In the genomic region with DNA sequence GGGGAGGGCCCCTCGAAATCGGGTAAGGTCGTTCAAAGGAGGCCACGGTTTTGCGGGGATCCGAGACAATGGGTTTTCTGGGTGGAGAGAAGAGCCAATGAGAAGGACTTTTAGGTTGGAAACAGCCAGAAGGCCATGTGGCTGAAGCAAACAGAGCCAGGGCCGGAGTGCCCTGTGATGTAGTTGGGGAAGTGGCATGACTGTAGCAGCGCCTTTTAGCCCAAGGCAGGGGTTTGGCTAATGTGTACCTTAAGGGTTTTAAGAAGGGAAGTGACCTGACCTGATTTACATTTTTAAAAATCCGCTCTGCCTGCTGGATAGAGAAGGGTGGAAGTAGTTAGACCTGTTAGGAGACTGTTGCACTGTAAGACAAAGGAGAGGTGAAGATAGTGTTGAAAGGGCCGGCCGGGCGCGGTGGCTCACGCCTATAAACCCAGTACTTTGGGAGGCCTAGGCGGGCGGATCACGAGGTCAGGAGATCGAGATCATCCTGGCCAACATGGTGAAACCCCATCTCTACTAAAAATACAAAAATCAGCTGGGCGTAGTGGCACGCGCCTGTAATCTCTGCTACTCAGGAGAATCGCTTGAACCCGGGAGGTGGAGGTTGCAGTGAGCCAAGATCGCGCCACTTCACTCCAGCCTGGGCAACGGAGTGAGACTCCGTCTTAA, we compare ENCODE assay signal across 8 cellular contexts. TPM values are rescaled to one million over a fixed set of nuclear protein-coding genes. Genes with fewer than 3 reads are reported as not detected.
DNase-seq lines count a peak whose midpoint lies in the region; ATAC-seq and TF ChIP-seq lines count a peak whose summit lies in the region.

No MANE protein-coding gene starts in this region.

- no peak for TF ChIP-seq CTCF in brain microvascular endothelial cell (IDR thresholded peaks at IDR 0.05; ENCODE audit: low read depth, low read length, missing control alignments)

- H3K4me3 ChIP-seq in brain microvascular endothelial cell (ENCODE audit: low read depth, low read length) (peak overlapping the region; percentile 92), iPS-18a (ENCODE audit: low read length) (peak overlapping the region; percentile 91)

- H3K27me3 ChIP-seq in brain microvascular endothelial cell (replicated peaks) (no peaks in the 10 kb centered on the region), iPS-18a (ENCODE audit: control insufficient read depth, insufficient read depth, low read length) (no peaks in the 10 kb centered on the region)

- H3K4me1 ChIP-seq in iPS-18a (ENCODE audit: control insufficient read depth, low read depth, low read length) = peaks cover 7% of the 10 kb centered on the region

- intact Hi-C loops in sciatic nerve (cut with DNase I) = loop anchor here (2.0 kb wide), 1 partner anchor 49 kb away; no protein-coding TSS in a partner anchor

- in situ Hi-C loops in brain microvascular endothelial cell (cut with HindIII; ENCODE audit: low pct_ligation_motif_present, low sequenced_read_pairs) = no loop called here

- no peaks in the 10 kb centered on the region for H3K9me3 ChIP-seq in iPS-18a (ENCODE audit: control insufficient read depth, low read depth, low read length)

- peak; percentile 25 for DNase-seq in NCI-H2029 treated with DMSO at 0.1 percent for 48 hours (lab: John Stamatoyannopoulos, UW)
- DNase-seq in NCI-H2029 (lab: John Stamatoyannopoulos, UW) = no peak
- DNase-seq in brain microvascular endothelial cell = no peak
- DNase-seq in sciatic nerve (ENCODE audit: low spot score) = peak; percentile 71

- peak overlapping the region; percentile 97 for H3K9ac ChIP-seq in iPS-18a (ENCODE audit: low read length)

- ATAC-seq in HG03378 (IDR thresholded peaks at IDR 0.05; ENCODE audit: unreplicated experiment) = peak; percentile 37
- peak; percentile 40 for ATAC-seq in sciatic nerve
- no peak for ATAC-seq in GM21423 (IDR thresholded peaks at IDR 0.05; ENCODE audit: unreplicated experiment)

- H3K36me3 ChIP-seq in brain microvascular endothelial cell (replicated peaks) = no peaks in the 10 kb centered on the region
- no peaks in the 10 kb centered on the region for H3K36me3 ChIP-seq in iPS-18a (ENCODE audit: control insufficient read depth, low read depth, low read length)

- H3K27ac ChIP-seq in brain microvascular endothelial cell = peak overlapping the region; percentile 97
- H3K27ac ChIP-seq in iPS-18a (ENCODE audit: low read length) = peak overlapping the region; percentile 99

- TF ChIP-seq POLR2A in Raji (IDR thresholded peaks at IDR 0.05; ENCODE audit: insufficient read depth, low read depth, low read length) = peak; percentile 73

RNA-seq across cellular contexts. Expression of gene LYRM1, which starts 1.0 kb away (rescaled TPM):
- 25.6 TPM for total RNA-seq in sciatic nerve

RNA-seq across cellular contexts. Expression of gene DCUN1D3, which starts 1.4 kb away (rescaled TPM):
- 30.7 TPM for total RNA-seq in sciatic nerve

Comparison
In these comparisons a context has a peak if more than half of its experiments do, and no peak if none do; other contexts are left out.
1. DNase-seq: peak in NCI-H2029 treated with DMSO at 0.1 percent for 48 hours (single experiment) and sciatic nerve (single experiment); none in NCI-H2029 (single experiment) and brain microvascular endothelial cell (single experiment).